Comparison of ENCODE assay signal across 8 cellular contexts in the genomic region with DNA sequence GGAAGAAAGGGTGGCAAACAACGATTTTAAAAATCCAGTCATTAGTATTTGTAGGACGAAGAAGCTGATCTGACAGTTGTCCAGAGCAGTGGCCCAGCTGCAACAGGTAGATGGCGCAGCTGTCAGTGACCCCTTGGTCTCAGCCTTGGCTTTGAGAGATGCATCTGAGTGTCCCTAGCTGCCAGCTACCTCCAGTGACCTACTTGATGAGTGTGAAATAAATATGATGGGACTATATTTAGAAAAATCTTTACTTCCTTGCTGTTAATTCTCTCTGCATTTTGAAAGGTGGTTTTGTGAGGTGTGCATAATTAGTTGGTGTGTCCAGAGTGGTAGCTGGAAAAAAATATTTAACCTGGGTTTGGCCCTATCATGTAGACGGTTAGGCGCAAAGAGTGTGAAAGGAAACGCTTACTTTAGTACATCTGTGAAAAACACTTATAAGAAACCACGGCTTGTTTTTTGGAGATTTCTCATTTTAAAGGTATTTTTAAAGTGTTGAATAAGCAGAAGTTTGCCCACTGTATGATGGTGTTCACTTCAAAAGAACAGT. TPM values are rescaled to one million over a fixed set of nuclear protein-coding genes. Genes with fewer than 3 reads are reported as not detected.
DNase-seq lines count a peak whose midpoint lies in the region; ATAC-seq, FAIRE-seq and TF ChIP-seq lines count a peak whose summit lies in the region.

No MANE protein-coding gene starts in this region.

- H3K4me1 ChIP-seq in A673 (ENCODE audit: insufficient read depth, low read length, poor library complexity, severe bottlenecking) (no peaks in the 10 kb centered on the region), heart right ventricle (peaks cover 0 to 38% (median 25%) of the 10 kb centered on the region in 9 donors), pancreas (peaks cover 0 to 18% (median 17%) of the 10 kb centered on the region in 3 donors)

- H3K9me3 Mint-ChIP-seq in activated naive CD4-positive, alpha-beta T cell treated with anti-CD3 and anti-CD28 coated beads, Interleukin-2, amount 50 U/mL, for 72 hours: no peaks in the 10 kb centered on the region

- ATAC-seq in HG02759 (IDR thresholded peaks at IDR 0.05; ENCODE audit: unreplicated experiment) (peak; percentile 68), heart right ventricle (peak; percentile 57 to 76 (median 62)), pancreas (peak; percentile 60 to 85 (median 80))
- ATAC-seq in activated naive CD4-positive, alpha-beta T cell treated with anti-CD3 and anti-CD28 coated beads, Interleukin-2, amount 50 U/mL, for 72 hours: peak; percentile 58 to 66

- DNase-seq in A673 (ENCODE audit: low spot score) (no peak), GM13977 (ENCODE audit: low spot score) (peak; percentile 69), NCI-H146 (lab: John Stamatoyannopoulos, UW) (peak; percentile 68), heart right ventricle (peak in 1 of 2 donors; percentile 59), pancreas (peak in 3 of 6 donors; percentile 42 to 66 (median 48))
- peak in 1 of 2 donors; percentile 61 for DNase-seq in activated naive CD4-positive, alpha-beta T cell treated with anti-CD3 and anti-CD28 coated beads, Interleukin-2, amount 50 U/mL, for 72 hours (ENCODE audit: low spot score in 2 of 2)
- DNase-seq in stimulated activated CD4-positive, alpha-beta T cell treated with anti-CD3 and anti-CD28 coated beads, Interleukin-1b, Interleukin-23, amount 100 ng/mL, for 48 hours: no peak

- TF ChIP-seq CTCF in A673 (conservative IDR thresholded peaks at IDR 0.05; ENCODE audit: low read depth, low read length) (peak; percentile 23; the same call in 1 of the 2 replicates), GM13977 (IDR thresholded peaks at IDR 0.05; ENCODE audit: extremely low read depth, insufficient read depth, missing control alignments) (peak; percentile 58), heart right ventricle (IDR thresholded peaks at IDR 0.05) (peak in 8 of 9 donors; percentile 7 to 71 (median 44)), pancreas (IDR thresholded peaks at IDR 0.05) (no peak)

- no peaks in the 10 kb centered on the region for H3K27me3 ChIP-seq in A673 (replicated peaks; ENCODE audit: insufficient read depth, low read depth, low read length, poor library complexity)
- no peaks in the 10 kb centered on the region for H3K27me3 ChIP-seq in heart right ventricle
- H3K27me3 ChIP-seq in pancreas: no peaks in the 10 kb centered on the region

- H3K36me3 ChIP-seq in A673 (ENCODE audit: insufficient read depth, low read length, poor library complexity, severe bottlenecking): no peaks in the 10 kb centered on the region
- H3K36me3 ChIP-seq in heart right ventricle: peaks cover 0 to 14% (median 0%) of the 10 kb centered on the region in 9 donors
- H3K36me3 ChIP-seq in pancreas: no peaks in the 10 kb centered on the region

- POLR2A ChIA-PET in A673 (lab: Charles Lee; ENCODE audit: low non-redundant PET): no interaction called here

- CTCF ChIA-PET in A673 (lab: Charles Lee): no interaction called here

- H3K9me3 ChIP-seq in A673 (ENCODE audit: low read depth, low read length, poor library complexity, severe bottlenecking): no peaks in the 10 kb centered on the region
- H3K9me3 ChIP-seq in heart right ventricle: no peaks in the 10 kb centered on the region
- H3K9me3 ChIP-seq in pancreas: no peaks in the 10 kb centered on the region

- intact Hi-C loops in A673 (cut with micrococcal nuclease; ENCODE audit: unreplicated experiment) (no loop called here), heart right ventricle (cut with DNase I) (no loop called here), pancreas (cut with DNase I) (no loop called here)

- FAIRE-seq in pancreas (lab: Jason Lieb, UNC): no peak

- BruUV-seq in A673 (replicated peaks; lab: Mats Ljungman, UMichigan): no TSS peak

- in situ Hi-C loops in GM13977 (cut with MboI; ENCODE audit: low pct_unique_long_range_greater_than_20kb, low sequenced_read_pairs, unreplicated experiment): no loop called here

- WGBS in heart right ventricle, 2 donors: 20 to 24% methylated on average over 7 of the region's 7 CpGs
- 13 to 19% methylated on average over 7 of the region's 7 CpGs for WGBS in pancreas, 2 donors

- H3K27ac Mint-ChIP-seq in activated naive CD4-positive, alpha-beta T cell treated with anti-CD3 and anti-CD28 coated beads, Interleukin-2, amount 50 U/mL, for 72 hours: peak overlapping the region in 1 of 2 donors; percentile 80

- H3K4me3 ChIP-seq in A673 (ENCODE audit: low read depth, low read length, poor library complexity, severe bottlenecking) (peak overlapping the region; percentile 68), heart right ventricle (peak overlapping the region; percentile 27 to 79 (median 74)), pancreas (peak overlapping the region; percentile 46 to 75 (median 58))

- peaks cover 0 to 6% of the 10 kb centered on the region in 2 donors for H3K36me3 Mint-ChIP-seq in activated naive CD4-positive, alpha-beta T cell treated with anti-CD3 and anti-CD28 coated beads, Interleukin-2, amount 50 U/mL, for 72 hours

- peak overlapping the region; percentile 60 for H3K27ac ChIP-seq in A673 (ENCODE audit: low read depth, low read length, poor library complexity, severe bottlenecking)
- peak overlapping the region; percentile 68 to 97 (median 92) for H3K27ac ChIP-seq in heart right ventricle
- peak overlapping the region; percentile 85 to 95 (median 90) for H3K27ac ChIP-seq in pancreas

RNA-seq across cellular contexts. Expression of a gene that starts 1.0 kb away (rescaled TPM):
- total RNA-seq in A673 (2021): 3.2 and 3.9 TPM in 2 replicates
- total RNA-seq in activated naive CD4-positive, alpha-beta T cell treated with anti-CD3 and anti-CD28 coated beads, Interleukin-2, amount 50 U/mL, for 72 hours: 10 to 100 TPM in 1 of 2 donors, 1 to 10 TPM in 1; 9.2 to 24.1 TPM
- total RNA-seq in heart right ventricle: 10 to 100 TPM; 10.4 to 21.5 (median 16.0) TPM
- polyA plus RNA-seq in heart right ventricle: 10 to 100 TPM; 24.7 to 29.5 TPM
- total RNA-seq in pancreas: 10 to 100 TPM; 11.5 to 19.8 (median 14.6) TPM
- polyA plus RNA-seq in pancreas: 10 to 100 TPM; 17.8 to 31.0 TPM

RNA-seq across cellular contexts. Expression of a gene that starts 24.7 kb away (rescaled TPM):
- total RNA-seq in A673 (2021) (43.3 and 45.7 TPM in 2 replicates), heart right ventricle (10 to 100 TPM; 16.9 to 38.4 (median 26.8) TPM), pancreas (10 to 100 TPM; 17.6 to 29.3 (median 22.6) TPM)
- total RNA-seq in activated naive CD4-positive, alpha-beta T cell treated with anti-CD3 and anti-CD28 coated beads, Interleukin-2, amount 50 U/mL, for 72 hours: 10 to 100 TPM; 30.2 to 32.0 TPM
- polyA plus RNA-seq in heart right ventricle (10 to 100 TPM in 1 of 2 donors, 1 to 10 TPM in 1; 7.7 to 12.0 TPM), pancreas (10 to 100 TPM in 1 of 2 donors, 1 to 10 TPM in 1; 7.6 to 14.3 TPM)

Comparison
In these comparisons a context has a peak if more than half of its experiments do, and no peak if none do; other contexts are left out.
1. DNase-seq: peak in GM13977 (single experiment) and NCI-H146 (single experiment); none in A673 (single experiment) and stimulated activated CD4-positive, alpha-beta T cell treated with anti-CD3 and anti-CD28 coated beads, Interleukin-1b, Interleukin-23, amount 100 ng/mL, for 48 hours (single experiment).
2. CTCF ChIP-seq: peak in A673 (single experiment), GM13977 (single experiment) and heart right ventricle (8 of 9); none in pancreas (0 of 4).
3. Peak in every context shown above with its lines, with median percentiles within 50 percentile points of each other: H3K27ac ChIP-seq, H3K4me3 ChIP-seq and ATAC-seq.